ENCODE assay signal across 2 cellular contexts in genomic region chr17:75740631-75741077, GRCh38.
TF ChIP-seq lines count a peak whose summit lies in the region.

No MANE protein-coding gene starts in this region.

TF ChIP-seq in HepG2, 621 proteins besides CTCF, POLR2A, EP300 and RAD21 (continues in another document):
- TF ChIP-seq HDAC2 (CRISPR knock-in tag; IDR thresholded peaks at IDR 0.05) (no peak), RXRA (CRISPR knock-in tag; IDR thresholded peaks at IDR 0.05) (no peak), PCBP2 (optimal IDR thresholded peaks at IDR 0.05; ENCODE audit: low read depth, low read length, poor library complexity, severe bottlenecking) (no peak), MTF1 (CRISPR knock-in tag; IDR thresholded peaks at IDR 0.05) (no peak), RFX3 (CRISPR knock-in tag; IDR thresholded peaks at IDR 0.05) (no peak), HIVEP1 (CRISPR knock-in tag; IDR thresholded peaks at IDR 0.05) (peak; percentile 77; the same call in 1 of the 2 replicates), ZNF501 (CRISPR knock-in tag; IDR thresholded peaks at IDR 0.05) (no peak; the same call in 1 of the 2 replicates), HMG20A (CRISPR knock-in tag; IDR thresholded peaks at IDR 0.05; ENCODE audit: borderline replicate concordance) (no peak), FOSL1 (CRISPR knock-in tag; IDR thresholded peaks at IDR 0.05; ENCODE audit: borderline replicate concordance) (no peak), ZFY (CRISPR knock-in tag; IDR thresholded peaks at IDR 0.05) (peak; percentile 54), ZNF331 (CRISPR knock-in tag; IDR thresholded peaks at IDR 0.05) (no peak), IRF2 (CRISPR knock-in tag; IDR thresholded peaks at IDR 0.05) (0 out of 2 replicates have a peak, but pooled peaks have one; percentile 37), PHF8 (CRISPR knock-in tag; IDR thresholded peaks at IDR 0.05) (no peak; the same call in 1 of the 2 replicates), HIC2 (CRISPR knock-in tag; IDR thresholded peaks at IDR 0.05; ENCODE audit: low read depth) (no peak), FOXO1 (CRISPR knock-in tag; IDR thresholded peaks at IDR 0.05) (peak; percentile 30; the same call in 1 of the 2 replicates), REPIN1 (CRISPR knock-in tag; IDR thresholded peaks at IDR 0.05; ENCODE audit: borderline replicate concordance, low read depth) (no peak), ERF (CRISPR knock-in tag; IDR thresholded peaks at IDR 0.05) (peak; percentile 66; the same call in 1 of the 2 replicates), ZNF552 (CRISPR knock-in tag; IDR thresholded peaks at IDR 0.05; ENCODE audit: borderline replicate concordance) (no peak), SUZ12 (IDR thresholded peaks at IDR 0.05; ENCODE audit: low read depth, low read length) (no peak), RBFOX2 (IDR thresholded peaks at IDR 0.05; ENCODE audit: low read depth, low read length) (no peak), ZNF441 (CRISPR knock-in tag; IDR thresholded peaks at IDR 0.05; ENCODE audit: borderline replicate concordance) (peak; percentile 52; the same call in 1 of the 2 replicates), ZNF724P (CRISPR knock-in tag; IDR thresholded peaks at IDR 0.05; ENCODE audit: borderline replicate concordance) (no peak), ZNF264 (CRISPR knock-in tag; IDR thresholded peaks at IDR 0.05) (no peak), KAT8 (CRISPR knock-in tag; IDR thresholded peaks at IDR 0.05) (no peak)
- TF ChIP-seq, protein P1, sequence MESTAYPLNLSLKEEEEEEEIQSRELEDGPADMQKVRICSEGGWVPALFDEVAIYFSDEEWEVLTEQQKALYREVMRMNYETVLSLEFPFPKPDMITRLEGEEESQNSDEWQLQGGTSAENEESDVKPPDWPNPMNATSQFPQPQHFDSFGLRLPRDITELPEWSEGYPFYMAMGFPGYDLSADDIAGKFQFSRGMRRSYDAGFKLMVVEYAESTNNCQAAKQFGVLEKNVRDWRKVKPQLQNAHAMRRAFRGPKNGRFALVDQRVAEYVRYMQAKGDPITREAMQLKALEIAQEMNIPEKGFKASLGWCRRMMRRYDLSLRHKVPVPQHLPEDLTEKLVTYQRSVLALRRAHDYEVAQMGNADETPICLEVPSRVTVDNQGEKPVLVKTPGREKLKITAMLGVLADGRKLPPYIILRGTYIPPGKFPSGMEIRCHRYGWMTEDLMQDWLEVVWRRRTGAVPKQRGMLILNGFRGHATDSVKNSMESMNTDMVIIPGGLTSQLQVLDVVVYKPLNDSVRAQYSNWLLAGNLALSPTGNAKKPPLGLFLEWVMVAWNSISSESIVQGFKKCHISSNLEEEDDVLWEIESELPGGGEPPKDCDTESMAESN (CRISPR knock-in tag; conservative IDR thresholded peaks at IDR 0.05): 0 out of 2 replicates have a peak, but pooled peaks have one; percentile 20
- TF ChIP-seq, protein P2, sequence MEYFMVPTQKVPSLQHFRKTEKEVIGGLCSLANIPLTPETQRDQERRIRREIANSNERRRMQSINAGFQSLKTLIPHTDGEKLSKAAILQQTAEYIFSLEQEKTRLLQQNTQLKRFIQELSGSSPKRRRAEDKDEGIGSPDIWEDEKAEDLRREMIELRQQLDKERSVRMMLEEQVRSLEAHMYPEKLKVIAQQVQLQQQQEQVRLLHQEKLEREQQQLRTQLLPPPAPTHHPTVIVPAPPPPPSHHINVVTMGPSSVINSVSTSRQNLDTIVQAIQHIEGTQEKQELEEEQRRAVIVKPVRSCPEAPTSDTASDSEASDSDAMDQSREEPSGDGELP (IDR thresholded peaks at IDR 0.05; ENCODE audit: borderline replicate concordance, low read depth): no peak

TF ChIP-seq in H1, 55 proteins besides CTCF, POLR2A, EP300 and RAD21:
- TF ChIP-seq SP2 (IDR thresholded peaks at IDR 0.05; ENCODE audit: low read length): no peak
- no peak for TF ChIP-seq SUZ12 (IDR thresholded peaks at IDR 0.05; ENCODE audit: low read length)
- TF ChIP-seq, protein P3, sequence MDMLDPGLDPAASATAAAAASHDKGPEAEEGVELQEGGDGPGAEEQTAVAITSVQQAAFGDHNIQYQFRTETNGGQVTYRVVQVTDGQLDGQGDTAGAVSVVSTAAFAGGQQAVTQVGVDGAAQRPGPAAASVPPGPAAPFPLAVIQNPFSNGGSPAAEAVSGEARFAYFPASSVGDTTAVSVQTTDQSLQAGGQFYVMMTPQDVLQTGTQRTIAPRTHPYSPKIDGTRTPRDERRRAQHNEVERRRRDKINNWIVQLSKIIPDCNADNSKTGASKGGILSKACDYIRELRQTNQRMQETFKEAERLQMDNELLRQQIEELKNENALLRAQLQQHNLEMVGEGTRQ (IDR thresholded peaks at IDR 0.05; ENCODE audit: low read length): no peak
- no peak for TF ChIP-seq HDAC6 (IDR thresholded peaks at IDR 0.05; ENCODE audit: low read depth, low read length)
- no peak for TF ChIP-seq POU5F1 (IDR thresholded peaks at IDR 0.05; ENCODE audit: low read depth, low read length)
- TF ChIP-seq SRF (IDR thresholded peaks at IDR 0.05; ENCODE audit: low read depth, low read length): no peak
- TF ChIP-seq SP1 (IDR thresholded peaks at IDR 0.05; ENCODE audit: low read depth, low read length): no peak
- TF ChIP-seq TBP (IDR thresholded peaks at IDR 0.05; ENCODE audit: low read depth, low read length): no peak
- TF ChIP-seq KDM1A (IDR thresholded peaks at IDR 0.05; ENCODE audit: borderline replicate concordance, low read length): no peak
- TF ChIP-seq CHD2 (IDR thresholded peaks at IDR 0.05; ENCODE audit: low read length): no peak
- no peak for TF ChIP-seq JUN (IDR thresholded peaks at IDR 0.05; ENCODE audit: low read depth, low read length)
- TF ChIP-seq SAP30 (IDR thresholded peaks at IDR 0.05; ENCODE audit: insufficient read depth, insufficient replicate concordance, low read length): no peak
- TF ChIP-seq SIRT6 (IDR thresholded peaks at IDR 0.05; ENCODE audit: low read length): no peak
- no peak for TF ChIP-seq CBX8 (IDR thresholded peaks at IDR 0.05; ENCODE audit: borderline replicate concordance, low read depth, low read length)
- no peak for TF ChIP-seq ZNF274 (IDR thresholded peaks at IDR 0.05; ENCODE audit: borderline replicate concordance, extremely low read depth, low read length)
- TF ChIP-seq MAFK (IDR thresholded peaks at IDR 0.05; ENCODE audit: low read depth, low read length): no peak
